Comparison of ENCODE assay signal across 8 cellular contexts in genomic region chr11:9250139-9250582, GRCh38. TPM values are rescaled to one million over a fixed set of nuclear protein-coding genes. Genes with fewer than 3 reads are reported as not detected.
DNase-seq lines count a peak whose midpoint lies in the region; ATAC-seq and TF ChIP-seq lines count a peak whose summit lies in the region.

No MANE protein-coding gene starts in this region.

- H3K27ac ChIP-seq in prostate gland, result no peak overlapping the region

- H3K27me3 Mint-ChIP-seq in brain, result no peaks in the 10 kb centered on the region

- no peaks in the 10 kb centered on the region for H3K27me3 ChIP-seq in prostate gland (replicated peaks; ENCODE audit: insufficient read depth)

- TF ChIP-seq CTCF in brain (conservative IDR thresholded peaks at IDR 0.05) (no peak), prostate gland (IDR thresholded peaks at IDR 0.05) (no peak)

- no peak overlapping the region for H3K4me3 ChIP-seq in prostate gland

- 33% methylated on average over 2 of the region's 2 CpGs for WGBS in prostate gland

- peaks cover 17% of the 10 kb centered on the region for H3K4me1 Mint-ChIP-seq in brain

- no peak for TF ChIP-seq POLR2A in prostate gland (IDR thresholded peaks at IDR 0.05)

- no peak overlapping the region for H3K4me3 Mint-ChIP-seq in brain

- no peaks in the 10 kb centered on the region for H3K36me3 ChIP-seq in prostate gland

- H3K36me3 Mint-ChIP-seq in brain, result peaks cover 77% of the 10 kb centered on the region

- intact Hi-C loops in prostate gland (cut with DNase I), result no loop called here

- DNase-seq in LHCN-M2 (ENCODE audit: low read depth) (peak; percentile 32), AG20443 (ENCODE audit: low spot score) (no peak), NCI-H748 treated with DMSO at 0.1 percent for 48 hours (lab: John Stamatoyannopoulos, UW) (no peak), left lobe of liver (ENCODE audit: low spot score) (no peak), prostate gland (ENCODE audit: low spot score) (no peak)

- H3K27ac Mint-ChIP-seq in brain, result peak overlapping the region in 4 of 5 experiments; percentile 25 to 84 (median 60)

- no peaks in the 10 kb centered on the region for H3K9me3 Mint-ChIP-seq in brain

- H3K4me1 ChIP-seq in prostate gland (replicated peaks), result no peaks in the 10 kb centered on the region

- peak; percentile 51 for ATAC-seq in GM18499 (IDR thresholded peaks at IDR 0.05; ENCODE audit: insufficient read depth, unreplicated experiment)
- ATAC-seq in GM21529 (IDR thresholded peaks at IDR 0.05; ENCODE audit: unreplicated experiment), result peak; percentile 89
- no peak for ATAC-seq in left lobe of liver

- no peaks in the 10 kb centered on the region for H3K9me3 ChIP-seq in prostate gland

RNA-seq across cellular contexts. Expression of gene DENND5A, which starts 15.0 kb away (rescaled TPM):
- total RNA-seq in LHCN-M2 (2014; rRNA removed) (81.1 and 91.2 TPM in 2 replicates), left lobe of liver (15.5 TPM), prostate gland (10 to 100 TPM; 25.4 to 84.6 TPM)
- 78.9 TPM for polyA plus RNA-seq in LHCN-M2 (2012)
- polyA plus RNA-seq in brain (ENCODE audit: insufficient read depth, low read depth, low replicate concordance), result 74.1 TPM
